ENCODE assay signal across 1 cellular context in genomic region chr1:44485229-44485932, GRCh38.
TF ChIP-seq lines count a peak whose summit lies in the region.

No MANE protein-coding gene starts in this region.

TF ChIP-seq in K562, 482 proteins besides CTCF, POLR2A, EP300 and RAD21 (continued from another document and continues in another):
- TF ChIP-seq TRIM25 (IDR thresholded peaks at IDR 0.05; ENCODE audit: borderline replicate concordance) (no peak), TCF15 (CRISPR knock-in tag; IDR thresholded peaks at IDR 0.05) (no peak), ELK1 (CRISPR knock-in tag; IDR thresholded peaks at IDR 0.05) (no peak), ARID1B (IDR thresholded peaks at IDR 0.05) (peak; percentile 98), MTF1 (CRISPR knock-in tag; IDR thresholded peaks at IDR 0.05; ENCODE audit: borderline replicate concordance) (no peak), E2F8 (IDR thresholded peaks at IDR 0.05; ENCODE audit: low read depth, partially characterized antibody) (no peak), FOXP4 (CRISPR knock-in tag; IDR thresholded peaks at IDR 0.05; ENCODE audit: borderline replicate concordance) (no peak), ZNF696 (CRISPR knock-in tag; conservative IDR thresholded peaks at IDR 0.05) (no peak), MGA (IDR thresholded peaks at IDR 0.05) (no peak), ZKSCAN3 (CRISPR knock-in tag; IDR thresholded peaks at IDR 0.05) (no peak), BRD9 (IDR thresholded peaks at IDR 0.05; ENCODE audit: low read depth, partially characterized antibody) (no peak), POLR2H (tag; IDR thresholded peaks at IDR 0.05; ENCODE audit: low read depth) (no peak), L3MBTL2 (IDR thresholded peaks at IDR 0.05) (peak; percentile 38; the same call in 1 of the 2 replicates), ZNF354B (CRISPR knock-in tag; IDR thresholded peaks at IDR 0.05) (no peak), HNRNPK (IDR thresholded peaks at IDR 0.05; ENCODE audit: low read depth, low read length, poor library complexity, severe bottlenecking) (no peak), TAL1 (IDR thresholded peaks at IDR 0.05) (peak; percentile 93), SNAPC5 (CRISPR knock-in tag; IDR thresholded peaks at IDR 0.05) (no peak), MYC (IDR thresholded peaks at IDR 0.05; ENCODE audit: low read depth, low read length) (peak; percentile 66), MYC (CRISPR knock-in tag; IDR thresholded peaks at IDR 0.05; ENCODE audit: borderline replicate concordance, low read depth) (no peak), ZNF644 (tag; IDR thresholded peaks at IDR 0.05; ENCODE audit: low read depth) (0 out of 2 replicates have a peak, but pooled peaks have one; percentile 63), ZBTB8A (IDR thresholded peaks at IDR 0.05; ENCODE audit: partially characterized antibody) (no peak), ZNF174 (CRISPR knock-in tag; IDR thresholded peaks at IDR 0.05) (no peak), MTA2 (IDR thresholded peaks at IDR 0.05; ENCODE audit: low read depth) (peak; percentile 91), ERF (CRISPR knock-in tag; IDR thresholded peaks at IDR 0.05) (no peak), TAF15 (IDR thresholded peaks at IDR 0.05; ENCODE audit: low read depth, low read length) (no peak), ARID3A (IDR thresholded peaks at IDR 0.05; ENCODE audit: borderline replicate concordance, low read depth, low read length) (peak; percentile 98), ZBTB43 (CRISPR knock-in tag; IDR thresholded peaks at IDR 0.05) (no peak), CHD2 (IDR thresholded peaks at IDR 0.05; ENCODE audit: low read depth, low read length) (no peak), CBX3 (IDR thresholded peaks at IDR 0.05; ENCODE audit: borderline replicate concordance in 1 of 2, low read length in 2 of 2) (no peak; a peak in 1 of 3 replicates), ELF1 (tag; IDR thresholded peaks at IDR 0.05) (no peak; the same call in 1 of the 2 replicates), NRF1 (conservative IDR thresholded peaks at IDR 0.05 in 1 of 2, IDR thresholded peaks at IDR 0.05 in 1 of 2) (no peak), DACH1 (IDR thresholded peaks at IDR 0.05; ENCODE audit: partially characterized antibody) (peak; percentile 97), TAF7 (tag; IDR thresholded peaks at IDR 0.05) (no peak), COPS2 (conservative IDR thresholded peaks at IDR 0.05) (no peak), STAT5B (CRISPR knock-in tag; IDR thresholded peaks at IDR 0.05) (no peak), ZNF583 (CRISPR knock-in tag; IDR thresholded peaks at IDR 0.05) (no peak), BMI1 (IDR thresholded peaks at IDR 0.05; ENCODE audit: low read length) (no peak), HMG20B (CRISPR knock-in tag; IDR thresholded peaks at IDR 0.05) (no peak)
